ENCODE assay signal across 12 cellular contexts in genomic region chr16:26598061-26598460, GRCh38.
DNase-seq lines count a peak whose midpoint lies in the region; ATAC-seq, FAIRE-seq and TF ChIP-seq lines count a peak whose summit lies in the region.
"Had no signal": no experiment of that assay in that cellular context is flagged by ENCODE, and none has a peak within 500 bp of the region (broad histone marks: within the 10 kb centered on the region; RNA-seq: fewer than 3 reads in every experiment).

No MANE protein-coding gene starts in this region.

- H3K79me2 ChIP-seq in GM23338 (replicated peaks; ENCODE audit: insufficient read depth) (no peaks in the 10 kb centered on the region), GM12878 (ENCODE audit: control insufficient read depth, insufficient read depth, low read length) (no peaks in the 10 kb centered on the region)

- H2BK12ac ChIP-seq in neuronal stem cell (ENCODE audit: low read length): no peak overlapping the region

- no peak for DNase-seq in GM23338 (ENCODE audit: low spot score)
- peak; percentile 94 for DNase-seq in activated CD4-positive, alpha-beta T cell treated with anti-CD3 and anti-CD28 coated beads, Interleukin-2, amount 10 ng/mL, durations not matched to agents 24 days and 14 days
- DNase-seq in GM12878 (ENCODE audit: low read depth, low spot score): no peak
- peak; percentile 1 to 22 (median 5) for DNase-seq in stimulated activated CD4-positive, alpha-beta T cell treated with anti-CD3 and anti-CD28 coated beads, TNF-alpha, amount 100 ng/mL, for 1 hour (ENCODE audit: low read depth in 3 of 3, low spot score in 1 of 3)
- no peak for DNase-seq in prostate gland (ENCODE audit: low spot score)
- DNase-seq in neuronal stem cell (ENCODE audit: low spot score): no peak
- DNase-seq in NCI-H1694 (lab: John Stamatoyannopoulos, UW): no peak
- DNase-seq: left ventricle myocardium superior, NCI-H1930 had no signal

- no peak overlapping the region for H3K14ac ChIP-seq in neuronal stem cell (ENCODE audit: low read length)

- H2AK5ac ChIP-seq in neuronal stem cell (ENCODE audit: low read depth, low read length): no peak overlapping the region

- no peaks in the 10 kb centered on the region for H3K79me1 ChIP-seq in neuronal stem cell (ENCODE audit: low read depth, low read length)

- no peak for FAIRE-seq in GM12878 (lab: Jason Lieb, UNC)

- SMC1A ChIA-PET in GM12878 (lab: Charles Lee; ENCODE audit: uncharacterized antibody, unreplicated experiment): no interaction called here

- no peak overlapping the region for H3K23ac ChIP-seq in neuronal stem cell (ENCODE audit: low read depth, low read length, poor library complexity)

- H3K4me3 ChIP-seq in GM23338: no peak overlapping the region
- H3K4me3 ChIP-seq in GM12878: no peak overlapping the region
- no peak overlapping the region for H3K4me3 ChIP-seq in prostate gland
- no peak overlapping the region for H3K4me3 ChIP-seq in neuronal stem cell (ENCODE audit: low read length in 2 of 2)

- TF ChIP-seq CTCF in GM23338 (conservative IDR thresholded peaks at IDR 0.05; ENCODE audit: low read depth in 2 of 2) (no peak), GM12878 (IDR thresholded peaks at IDR 0.05 in 2 of 3, conservative IDR thresholded peaks at IDR 0.05 in 1 of 3; ENCODE audit: control insufficient read depth in 2 of 3, extremely low read depth in 1 of 3, insufficient read depth in 1 of 3, low read depth in 3 of 3, low read length in 3 of 3) (no peak), prostate gland (IDR thresholded peaks at IDR 0.05) (no peak)

- peaks cover 14% of the 10 kb centered on the region for H3K4me1 Mint-ChIP-seq in GM23338
- peaks cover 67% of the 10 kb centered on the region for H3K4me1 Mint-ChIP-seq in activated CD4-positive, alpha-beta T cell treated with anti-CD3 and anti-CD28 coated beads, Interleukin-2, amount 10 ng/mL, durations not matched to agents 24 days and 14 days

- H3K4me2 ChIP-seq in GM23338 (no peak overlapping the region), GM12878 (ENCODE audit: control insufficient read depth, insufficient read depth) (no peak overlapping the region), neuronal stem cell (ENCODE audit: insufficient read depth, low read length, poor library complexity, severe bottlenecking) (no peak overlapping the region)

- POLR2A ChIA-PET in GM12878 (lab: Charles Lee): no interaction called here

- no peaks in the 10 kb centered on the region for H3K27me3 ChIP-seq in GM23338 (ENCODE audit: insufficient read depth)
- no peaks in the 10 kb centered on the region for H3K27me3 ChIP-seq in GM12878 (replicated peaks in 1 of 2; ENCODE audit: control insufficient read depth in 2 of 2, insufficient read depth in 2 of 2, low read length in 1 of 2)
- H3K27me3 ChIP-seq in prostate gland (replicated peaks; ENCODE audit: insufficient read depth): no peaks in the 10 kb centered on the region
- H3K27me3 ChIP-seq in neuronal stem cell (ENCODE audit: control insufficient read depth in 3 of 3, insufficient read depth in 3 of 3, low read depth in 1 of 3, low read length in 3 of 3): no peaks in the 10 kb centered on the region

- no TSS peak for BruUV-seq in GM12878 (replicated peaks; lab: Mats Ljungman, UMichigan)

- no peaks in the 10 kb centered on the region for H3K9me3 ChIP-seq in GM12878 (replicated peaks; ENCODE audit: control insufficient read depth, insufficient read depth, low read length)
- no peaks in the 10 kb centered on the region for H3K9me3 ChIP-seq in prostate gland
- H3K9me3 ChIP-seq in neuronal stem cell (replicated peaks in 1 of 2; ENCODE audit: control insufficient read depth in 2 of 2, insufficient read depth in 1 of 2, low read depth in 1 of 2, low read length in 2 of 2): no peaks in the 10 kb centered on the region

- H3K27ac ChIP-seq in GM23338 (ENCODE audit: low read depth) (peak overlapping the region; percentile 91), GM12878 (ENCODE audit: control insufficient read depth, insufficient read depth) (no peak overlapping the region), prostate gland (no peak overlapping the region), neuronal stem cell (replicated peaks; ENCODE audit: low read length) (no peak overlapping the region)
- H3K27ac ChIP-seq: C4-2B, epithelial cell of prostate had no signal

- H3K9me3 Mint-ChIP-seq in GM23338: peaks cover 80% of the 10 kb centered on the region
- H3K9me3 Mint-ChIP-seq in activated CD4-positive, alpha-beta T cell treated with anti-CD3 and anti-CD28 coated beads, Interleukin-2, amount 10 ng/mL, durations not matched to agents 24 days and 14 days: peaks cover 10% of the 10 kb centered on the region

- H4K8ac ChIP-seq in neuronal stem cell (ENCODE audit: low read depth, low read length): no peak overlapping the region

- H2AFZ ChIP-seq in GM23338 (no peak overlapping the region), GM12878 (ENCODE audit: control insufficient read depth, low read depth, low read length) (no peak overlapping the region), neuronal stem cell (ENCODE audit: low read length) (no peak overlapping the region)

- H3K9ac ChIP-seq in GM12878 (ENCODE audit: control insufficient read depth, insufficient read depth, low read length): no peak overlapping the region
- H3K9ac ChIP-seq in neuronal stem cell (ENCODE audit: low read depth, low read length, poor library complexity): no peak overlapping the region

- H3K4me1 ChIP-seq in GM23338 (ENCODE audit: insufficient read depth) (peaks cover 9% of the 10 kb centered on the region; the same call in 1 of the 2 replicates), GM12878 (ENCODE audit: control insufficient read depth, insufficient read depth, low read length) (no peaks in the 10 kb centered on the region), prostate gland (replicated peaks) (no peaks in the 10 kb centered on the region), neuronal stem cell (ENCODE audit: control insufficient read depth in 2 of 2, insufficient read depth in 1 of 2, low read depth in 1 of 2, low read length in 2 of 2) (peaks cover 0 to 6% of the 10 kb centered on the region in 2 donors)

- TF ChIP-seq EP300 in GM12878 (IDR thresholded peaks at IDR 0.05; ENCODE audit: borderline replicate concordance in 1 of 2, control insufficient read depth in 1 of 2, low read depth in 2 of 2, low read length in 2 of 2): no peak

- no peak overlapping the region for H4K91ac ChIP-seq in neuronal stem cell (ENCODE audit: low read depth, low read length, poor library complexity)

- peaks cover 11% of the 10 kb centered on the region; the same call in 2 of the 3 replicates for H3K36me3 Mint-ChIP-seq in GM23338 (ENCODE audit: low read depth)
- peaks cover 24% of the 10 kb centered on the region for H3K36me3 Mint-ChIP-seq in activated CD4-positive, alpha-beta T cell treated with anti-CD3 and anti-CD28 coated beads, Interleukin-2, amount 10 ng/mL, durations not matched to agents 24 days and 14 days (ENCODE audit: low read depth)

- intact Hi-C loops in activated CD4-positive, alpha-beta T cell treated with anti-CD3 and anti-CD28 coated beads, Interleukin-2, amount 10 ng/mL, durations not matched to agents 24 days and 14 days (cut with micrococcal nuclease): loop anchor here (1.0 to 10.0 kb wide), 8 partner anchors 19 to 804 kb away; partner anchors contain the start of gene IL21R
- intact Hi-C loops in GM12878 (cut with micrococcal nuclease; ENCODE audit: unreplicated experiment) (no loop called here), prostate gland (cut with DNase I) (no loop called here)

- TF ChIP-seq POLR2A in GM12878 (IDR thresholded peaks at IDR 0.05; ENCODE audit: low read depth, low read length): no peak
- TF ChIP-seq POLR2A in prostate gland (IDR thresholded peaks at IDR 0.05): no peak

- H4K20me1 ChIP-seq in GM23338 (replicated peaks; ENCODE audit: insufficient read depth): no peaks in the 10 kb centered on the region
- H4K20me1 ChIP-seq in GM12878 (ENCODE audit: control insufficient read depth, insufficient read depth): no peaks in the 10 kb centered on the region

- CTCF ChIA-PET in GM12878 (lab: Yijun Ruan, JAX): no interaction called here

- no peak overlapping the region for H3K4me3 Mint-ChIP-seq in GM23338
- peak overlapping the region; percentile 66 for H3K4me3 Mint-ChIP-seq in activated CD4-positive, alpha-beta T cell treated with anti-CD3 and anti-CD28 coated beads, Interleukin-2, amount 10 ng/mL, durations not matched to agents 24 days and 14 days

- RAD21 ChIA-PET in GM12878 (lab: Charles Lee; ENCODE audit: unreplicated experiment): no interaction called here

- no peak overlapping the region for H2BK15ac ChIP-seq in neuronal stem cell (ENCODE audit: low read length)

- H3K27ac Mint-ChIP-seq in GM23338: no peak overlapping the region
- peak overlapping the region; percentile 96 for H3K27ac Mint-ChIP-seq in activated CD4-positive, alpha-beta T cell treated with anti-CD3 and anti-CD28 coated beads, Interleukin-2, amount 10 ng/mL, durations not matched to agents 24 days and 14 days

- in situ Hi-C loops in GM12878 (cut with MboI): no loop called here

- H3K4ac ChIP-seq in neuronal stem cell (ENCODE audit: low read length): no peak overlapping the region

- no peak overlapping the region for H3K18ac ChIP-seq in neuronal stem cell (ENCODE audit: low read length)

- 16% methylated on average over 5 of the region's 5 CpGs for WGBS in GM12878 (ENCODE audit: insufficient coverage, insufficient replicate concordance, low lambda C conversion rate, missing lambda C conversion rate)
- 79% methylated on average over 5 of the region's 5 CpGs for WGBS in prostate gland
- WGBS in neuronal stem cell (ENCODE audit: extremely low coverage in 2 of 2, insufficient read length in 2 of 2, insufficient replicate concordance in 1 of 2), 2 donors: no CpG with 5 or more reads among the region's 5 CpGs

- no peak for ATAC-seq in GM23338
- peak; percentile 50; the same call in 2 of the 3 replicates for ATAC-seq in GM12878
- no peak for ATAC-seq in HG03196 (IDR thresholded peaks at IDR 0.05; ENCODE audit: unreplicated experiment)
- ATAC-seq: left ventricle myocardium superior had no signal

- H2BK5ac ChIP-seq in neuronal stem cell (ENCODE audit: low read length): no peak overlapping the region

- no peaks in the 10 kb centered on the region; the same call in 1 of the 2 replicates for H3K36me3 ChIP-seq in GM23338 (ENCODE audit: insufficient read depth)
- H3K36me3 ChIP-seq in GM12878 (ENCODE audit: control insufficient read depth in 2 of 2, insufficient read depth in 2 of 2, low read length in 1 of 2): no peaks in the 10 kb centered on the region
- no peaks in the 10 kb centered on the region for H3K36me3 ChIP-seq in prostate gland
- no peaks in the 10 kb centered on the region for H3K36me3 ChIP-seq in neuronal stem cell (replicated peaks in 1 of 2; ENCODE audit: control insufficient read depth in 2 of 2, insufficient read depth in 2 of 2, low read length in 2 of 2)

- H2BK120ac ChIP-seq in neuronal stem cell (ENCODE audit: low read depth, low read length): no peak overlapping the region

- H3F3A ChIP-seq in GM23338 (replicated peaks; ENCODE audit: low read depth): no peaks in the 10 kb centered on the region

- no peak for TF ChIP-seq RAD21 in GM12878 (IDR thresholded peaks at IDR 0.05; ENCODE audit: insufficient read depth, low read depth, low read length)

- H3K27me3 Mint-ChIP-seq in GM23338 (ENCODE audit: insufficient read depth, low read depth, poor library complexity): no peaks in the 10 kb centered on the region
- no peaks in the 10 kb centered on the region for H3K27me3 Mint-ChIP-seq in activated CD4-positive, alpha-beta T cell treated with anti-CD3 and anti-CD28 coated beads, Interleukin-2, amount 10 ng/mL, durations not matched to agents 24 days and 14 days

- peaks cover 8% of the 10 kb centered on the region for H3K9me2 ChIP-seq in GM23338 (ENCODE audit: insufficient read depth)

Comparison
In these comparisons a context has a peak if more than half of its experiments do, and no peak if none do; other contexts are left out.
1. DNase-seq: peak in activated CD4-positive, alpha-beta T cell treated with anti-CD3 and anti-CD28 coated beads, Interleukin-2, amount 10 ng/mL, durations not matched to agents 24 days and 14 days (single experiment) and stimulated activated CD4-positive, alpha-beta T cell treated with anti-CD3 and anti-CD28 coated beads, TNF-alpha, amount 100 ng/mL, for 1 hour (3 of 3); none in GM23338 (single experiment), GM12878 (single experiment), prostate gland (single experiment), neuronal stem cell (single experiment) and NCI-H1694 (single experiment).